8 cellular contexts compared by ENCODE assay signal in the genomic region with DNA sequence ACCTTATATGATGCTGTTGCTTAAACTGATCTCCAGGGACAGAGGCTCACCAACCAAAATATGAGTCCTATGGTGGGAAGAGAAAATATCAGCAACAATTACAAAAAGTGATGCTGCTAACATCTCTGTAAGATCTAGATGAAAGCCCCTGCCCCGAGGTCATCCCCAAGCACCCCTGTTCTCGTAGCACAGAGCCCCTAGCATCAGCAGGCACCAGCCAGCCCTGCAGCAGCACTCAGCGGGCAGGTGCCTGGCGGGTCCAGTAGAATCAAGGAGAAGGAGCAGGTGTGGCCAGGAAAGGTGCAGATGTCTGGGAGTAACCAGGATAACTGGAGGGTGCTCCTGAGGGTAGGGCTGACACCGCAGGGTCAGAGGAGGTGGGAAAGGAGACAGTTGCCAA.
"Had no signal": no experiment of that assay in that cellular context is flagged by ENCODE, and none has a peak within 500 bp of the region (broad histone marks: within the 10 kb centered on the region; RNA-seq: fewer than 3 reads in every experiment).

No MANE protein-coding gene starts in this region.

- H3K4me3 ChIP-seq: GM23248, K562 had no signal

- ATAC-seq: K562 had no signal

- DNase-seq: GM23248, GOT3, H9, HCEC 1CT, IMR-90, KG1 had no signal

- H3K27ac ChIP-seq: GM23248, HL-60 had no signal
